ENCODE assay signal across 9 cellular contexts in the genomic region with DNA sequence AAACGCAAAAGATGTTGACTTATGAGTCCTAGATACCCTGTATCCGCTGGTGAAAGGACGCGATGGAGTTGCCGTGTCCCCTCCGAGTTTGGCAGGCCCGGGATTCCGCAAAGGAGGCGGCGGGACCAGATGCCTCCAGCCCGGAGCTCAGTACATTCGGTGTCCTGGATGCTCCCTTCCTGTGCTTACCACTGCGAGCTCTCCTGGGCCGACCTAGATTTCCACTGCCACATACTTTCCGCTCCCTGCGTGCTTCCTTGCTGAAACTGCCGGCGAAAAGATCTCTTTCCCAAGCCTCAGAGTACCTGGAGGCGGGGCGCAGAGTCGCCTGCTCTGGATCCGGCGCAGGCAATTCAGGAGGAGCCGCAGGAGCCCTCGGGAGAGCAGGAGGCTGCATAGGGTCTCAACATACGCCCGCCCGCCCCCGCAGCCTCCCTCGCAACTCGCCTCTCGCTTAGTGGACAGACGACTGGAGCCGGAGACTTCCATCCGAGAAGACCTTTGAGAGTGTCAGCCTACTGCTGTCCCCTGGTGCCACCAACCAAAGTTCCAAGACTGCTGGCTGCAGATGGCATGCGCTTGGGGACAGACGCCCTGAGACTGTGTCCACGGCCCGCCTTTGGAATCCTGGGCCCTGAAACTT. TPM values are rescaled to one million over a fixed set of nuclear protein-coding genes. Genes with fewer than 3 reads are reported as not detected.
DNase-seq lines count a peak whose midpoint lies in the region; ATAC-seq, FAIRE-seq and TF ChIP-seq lines count a peak whose summit lies in the region.
"Had no signal": no experiment of that assay in that cellular context is flagged by ENCODE, and none has a peak within 500 bp of the region (broad histone marks: within the 10 kb centered on the region; RNA-seq: fewer than 3 reads in every experiment).

No MANE protein-coding gene starts in this region.

- CTCF ChIA-PET in HEK293 (lab: Yijun Ruan, JAX) = no interaction called here
- CTCF ChIA-PET in activated CD8-positive, alpha-beta T cell treated with anti-CD3 and anti-CD28 coated beads, Interleukin-2, amount 10 ng/mL, durations not matched to agents 7 days and 5 days (lab: Charles Lee) = no interaction called here

- 4 to 16% methylated on average over 37 to 38 of the region's 39 CpGs for WGBS in thyroid gland, 2 donors

- H4K20me1 ChIP-seq in astrocyte (ENCODE audit: insufficient read depth, low read length) = no peaks in the 10 kb centered on the region

- peak overlapping the region; percentile 19 for H3K4me3 ChIP-seq in HEK293 (ENCODE audit: low read depth, low read length)
- peak overlapping the region; percentile 57 for H3K4me3 ChIP-seq in astrocyte (ENCODE audit: insufficient read depth, low read depth, low read length)
- peak overlapping the region; percentile 6 for H3K4me3 ChIP-seq in iPS-11a (ENCODE audit: low read depth, low read length)
- H3K4me3 ChIP-seq in skeletal muscle satellite cell (ENCODE audit: low read length) = peak overlapping the region; percentile 59
- H3K4me3 ChIP-seq in thyroid gland (replicated peaks in 1 of 3) = no peak overlapping the region

- FAIRE-seq in astrocyte (lab: Jason Lieb, UNC) = no peak

- peak overlapping the region; percentile 79 for H3K4me3 Mint-ChIP-seq in astrocyte (ENCODE audit: unreplicated experiment)
- H3K4me3 Mint-ChIP-seq in activated CD8-positive, alpha-beta T cell treated with anti-CD3 and anti-CD28 coated beads, Interleukin-2, amount 10 ng/mL, durations not matched to agents 7 days and 5 days = no peak overlapping the region

- no peak for TF ChIP-seq POLR2A in thyroid gland (IDR thresholded peaks at IDR 0.05)

- peaks cover 59% of the 10 kb centered on the region for H3K27me3 Mint-ChIP-seq in astrocyte (ENCODE audit: low read depth, unreplicated experiment)
- H3K27me3 Mint-ChIP-seq in activated CD8-positive, alpha-beta T cell treated with anti-CD3 and anti-CD28 coated beads, Interleukin-2, amount 10 ng/mL, durations not matched to agents 7 days and 5 days (ENCODE audit: low read depth) = peaks cover 1% of the 10 kb centered on the region

- H3K27ac Mint-ChIP-seq in astrocyte (ENCODE audit: unreplicated experiment) = peak overlapping the region; percentile 2
- no peak overlapping the region for H3K27ac Mint-ChIP-seq in activated CD8-positive, alpha-beta T cell treated with anti-CD3 and anti-CD28 coated beads, Interleukin-2, amount 10 ng/mL, durations not matched to agents 7 days and 5 days

- H3K9ac ChIP-seq in astrocyte (ENCODE audit: low read length) (peak overlapping the region; percentile 69), skeletal muscle satellite cell (ENCODE audit: low read depth, low read length) (peak overlapping the region; percentile 37)

- H3K9me3 ChIP-seq in HEK293 (ENCODE audit: control insufficient read depth, insufficient read depth, low read depth, low read length) (no peaks in the 10 kb centered on the region), astrocyte (ENCODE audit: insufficient read depth, low read depth, low read length) (no peaks in the 10 kb centered on the region), skeletal muscle satellite cell (replicated peaks; ENCODE audit: low read length) (no peaks in the 10 kb centered on the region), thyroid gland (no peaks in the 10 kb centered on the region)

- intact Hi-C loops in thyroid gland (cut with DNase I) = no loop called here

- H3K9me3 Mint-ChIP-seq in astrocyte (ENCODE audit: unreplicated experiment) = peaks cover 4% of the 10 kb centered on the region
- H3K9me3 Mint-ChIP-seq in activated CD8-positive, alpha-beta T cell treated with anti-CD3 and anti-CD28 coated beads, Interleukin-2, amount 10 ng/mL, durations not matched to agents 7 days and 5 days (ENCODE audit: insufficient read depth) = no peaks in the 10 kb centered on the region

- DNase-seq in astrocyte (ENCODE audit: low read depth) (peak; percentile 60), thyroid gland (no peak), activated gamma-delta T cell treated with Interleukin-2 at 50 U/mL for 16 hours (no peak)
- DNase-seq in activated CD8-positive, alpha-beta T cell treated with anti-CD3 and anti-CD28 coated beads, Interleukin-2, amount 10 ng/mL, durations not matched to agents 7 days and 5 days = no peak
- DNase-seq: NCI-H1048 had no signal

- H3K4me2 ChIP-seq in astrocyte (ENCODE audit: low read length) = peak overlapping the region; percentile 93
- peak overlapping the region; percentile 82 for H3K4me2 ChIP-seq in skeletal muscle satellite cell (ENCODE audit: low read length)

- H3K27me3 ChIP-seq in astrocyte (ENCODE audit: insufficient read depth, low read length) (no peaks in the 10 kb centered on the region), skeletal muscle satellite cell (ENCODE audit: control insufficient read depth, insufficient read depth, low read length) (no peaks in the 10 kb centered on the region), thyroid gland (peaks cover 46% of the 10 kb centered on the region)

- no peak for ATAC-seq in HG03439 (IDR thresholded peaks at IDR 0.05; ENCODE audit: unreplicated experiment)
- no peak for ATAC-seq in activated CD8-positive, alpha-beta T cell treated with anti-CD3 and anti-CD28 coated beads, Interleukin-2, amount 10 ng/mL, durations not matched to agents 7 days and 5 days

- H3K36me3 Mint-ChIP-seq in astrocyte (ENCODE audit: low read depth, unreplicated experiment) = no peaks in the 10 kb centered on the region
- H3K36me3 Mint-ChIP-seq in activated CD8-positive, alpha-beta T cell treated with anti-CD3 and anti-CD28 coated beads, Interleukin-2, amount 10 ng/mL, durations not matched to agents 7 days and 5 days (ENCODE audit: low read depth) = peaks cover 3% of the 10 kb centered on the region

- POLR2A ChIA-PET in HEK293 (lab: Yijun Ruan, JAX) = interaction anchor here (1.4 kb wide), 1 partner anchor 18 kb away, joined by 5 read pairs; no protein-coding TSS in a partner anchor
- POLR2A ChIA-PET in activated CD8-positive, alpha-beta T cell treated with anti-CD3 and anti-CD28 coated beads, Interleukin-2, amount 10 ng/mL, durations not matched to agents 7 days and 5 days (lab: Charles Lee) = interaction anchor here (11.9 kb wide), 1 partner anchor 7 kb away, joined by 303 read pairs; no protein-coding TSS in a partner anchor

- H3K4me1 Mint-ChIP-seq in astrocyte (ENCODE audit: low read depth, unreplicated experiment) = peaks cover 3% of the 10 kb centered on the region
- H3K4me1 Mint-ChIP-seq in activated CD8-positive, alpha-beta T cell treated with anti-CD3 and anti-CD28 coated beads, Interleukin-2, amount 10 ng/mL, durations not matched to agents 7 days and 5 days (ENCODE audit: low read depth) = peaks cover 24% of the 10 kb centered on the region

- H3K79me2 ChIP-seq in astrocyte (ENCODE audit: insufficient read depth, low read length) = no peaks in the 10 kb centered on the region

- H3K4me1 ChIP-seq in HEK293 (ENCODE audit: control insufficient read depth, insufficient read depth, low read length) (peaks cover 8% of the 10 kb centered on the region; the same call in 1 of the 2 replicates), astrocyte (ENCODE audit: insufficient read depth, low read length) (no peaks in the 10 kb centered on the region), skeletal muscle satellite cell (ENCODE audit: control insufficient read depth, insufficient read depth, low read length) (peaks cover 10% of the 10 kb centered on the region), thyroid gland (no peaks in the 10 kb centered on the region)

- no peaks in the 10 kb centered on the region for H3K36me3 ChIP-seq in HEK293 (ENCODE audit: control insufficient read depth in 2 of 2, insufficient read depth in 1 of 2, low read length in 2 of 2)
- no peaks in the 10 kb centered on the region for H3K36me3 ChIP-seq in astrocyte (ENCODE audit: insufficient read depth, low read length)
- H3K36me3 ChIP-seq in skeletal muscle satellite cell (ENCODE audit: insufficient read depth, low read length) = no peaks in the 10 kb centered on the region
- no peaks in the 10 kb centered on the region for H3K36me3 ChIP-seq in thyroid gland

- H3K27ac ChIP-seq in HEK293 (ENCODE audit: extremely low read depth, low read depth, low read length) (no peak overlapping the region; the same call in 1 of the 2 replicates), astrocyte (ENCODE audit: low read depth, low read length) (peak overlapping the region; percentile 36), thyroid gland (peak overlapping the region in 1 of 3 donors; percentile 19)

- peak overlapping the region; percentile 82 for H2AFZ ChIP-seq in astrocyte (ENCODE audit: low read depth, low read length)

- TF ChIP-seq CTCF in HEK293 (tag by site-specific recombination; IDR thresholded peaks at IDR 0.05) (0 out of 2 replicates have a peak, but pooled peaks have one; percentile 23), astrocyte (IDR thresholded peaks at IDR 0.05; ENCODE audit: insufficient read depth, low read depth, low read length) (no peak), thyroid gland (IDR thresholded peaks at IDR 0.05) (no peak)

TF ChIP-seq in HEK293, 187 proteins besides CTCF, POLR2A, EP300 and RAD21 (continues in another document):
- TF ChIP-seq, protein P1, sequence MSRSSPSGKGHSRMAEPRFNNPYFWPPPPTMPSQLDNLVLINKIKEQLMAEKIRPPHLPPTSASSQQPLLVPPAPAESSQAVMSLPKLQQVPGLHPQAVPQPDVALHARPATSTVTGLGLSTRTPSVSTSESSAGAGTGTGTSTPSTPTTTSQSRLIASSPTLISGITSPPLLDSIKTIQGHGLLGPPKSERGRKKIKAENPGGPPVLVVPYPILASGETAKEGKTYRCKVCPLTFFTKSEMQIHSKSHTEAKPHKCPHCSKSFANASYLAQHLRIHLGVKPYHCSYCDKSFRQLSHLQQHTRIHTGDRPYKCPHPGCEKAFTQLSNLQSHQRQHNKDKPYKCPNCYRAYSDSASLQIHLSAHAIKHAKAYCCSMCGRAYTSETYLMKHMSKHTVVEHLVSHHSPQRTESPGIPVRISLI (tag by site-specific recombination; IDR thresholded peaks at IDR 0.05) = no peak
- TF ChIP-seq SP7 (tag by site-specific recombination; IDR thresholded peaks at IDR 0.05) (no peak), ZNF555 (tag by site-specific recombination; conservative IDR thresholded peaks at IDR 0.05) (no peak), ZNF837 (tag by site-specific recombination; IDR thresholded peaks at IDR 0.05) (0 out of 2 replicates have a peak, but pooled peaks have one; percentile 59), ZSCAN23 (tag by site-specific recombination; IDR thresholded peaks at IDR 0.05) (no peak), ZNF473 (tag by site-specific recombination; IDR thresholded peaks at IDR 0.05) (no peak), KLF9 (tag by site-specific recombination; IDR thresholded peaks at IDR 0.05; ENCODE audit: low read depth) (no peak)

RNA-seq across cellular contexts. Expression of a gene that starts 39.8 kb away (rescaled TPM):
- total RNA-seq in astrocyte (0.50 and 0.77 TPM in 2 replicates), thyroid gland (1 to 10 TPM; 1.2 to 6.3 (median 4.0) TPM)
- 2.0 TPM in 2 replicates for total RNA-seq in skeletal muscle satellite cell (2012; rRNA removed)
- 10 to 100 TPM; 28.0 to 29.3 TPM for total RNA-seq in activated CD8-positive, alpha-beta T cell treated with anti-CD3 and anti-CD28 coated beads, Interleukin-2, amount 10 ng/mL, durations not matched to agents 7 days and 5 days

Comparison
In these comparisons a context has a peak if more than half of its experiments do, and no peak if none do; other contexts are left out.
1. H3K4me3 ChIP-seq: peak in HEK293 (single experiment), astrocyte (single experiment), iPS-11a (single experiment) and skeletal muscle satellite cell (single experiment); none in thyroid gland (0 of 3).